In genomic region chr12:7016958-7017571, GRCh38 we compare ENCODE assay signal across 8 cellular contexts. TPM values are rescaled to one million over a fixed set of nuclear protein-coding genes. Genes with fewer than 3 reads are reported as not detected.
A peak's percentile ranks its signal among the peaks of the same experiment; 100 is the strongest.
DNase-seq lines count a peak whose midpoint lies in the region; ATAC-seq and TF ChIP-seq lines count a peak whose summit lies in the region.

No MANE protein-coding gene starts in this region.

- H3K4me1 ChIP-seq in hepatocyte (ENCODE audit: insufficient read depth), result peaks cover 17% of the 10 kb centered on the region

- DNase-seq in DMS 273 (lab: John Stamatoyannopoulos, UW; ENCODE audit: unreplicated experiment) (peak; percentile 6), DMS 273 treated with DMSO at 0.1 percent for 48 hours (lab: John Stamatoyannopoulos, UW) (no peak), hepatocyte (ENCODE audit: low spot score) (no peak), iPS-NIHi7 (ENCODE audit: extremely low spot score) (no peak), DMS153 treated with DMSO at 0.1 percent for 48 hours (lab: John Stamatoyannopoulos, UW; ENCODE audit: unreplicated experiment) (no peak)
- no peak for DNase-seq in stimulated activated naive B cell treated with anti-CD40 and anti-IgM and Interleukin-4, amounts not matched to agents 10 μg/mL and 1 μg/mL and 100 μg/mL, for 72 hours
- no peak for DNase-seq in activated CD4-positive, CD25-positive, alpha-beta regulatory T cell treated with anti-CD3 and anti-CD28 coated beads, Interleukin-2, amount 50 U/mL, for 72 hours

- peak overlapping the region; percentile 85 for H3K4me2 ChIP-seq in hepatocyte

- peak overlapping the region; percentile 58 for H3K4me3 ChIP-seq in hepatocyte

- no peak overlapping the region for H2AFZ ChIP-seq in hepatocyte

- H4K20me1 ChIP-seq in hepatocyte (ENCODE audit: insufficient read depth, poor library complexity, severe bottlenecking), result no peaks in the 10 kb centered on the region

- TF ChIP-seq CTCF in VCaP (conservative IDR thresholded peaks at IDR 0.05), result no peak
- TF ChIP-seq CTCF in hepatocyte (IDR thresholded peaks at IDR 0.05; ENCODE audit: poor library complexity), result no peak

- H3K27ac Mint-ChIP-seq in stimulated activated naive B cell treated with anti-CD40 and anti-IgM and Interleukin-4, amounts not matched to agents 10 μg/mL and 1 μg/mL and 100 μg/mL, for 72 hours, result peak overlapping the region; percentile 95

- no peaks in the 10 kb centered on the region for H3K9me3 ChIP-seq in hepatocyte (ENCODE audit: low read depth)

- no peak for ATAC-seq in stimulated activated naive B cell treated with anti-CD40 and anti-IgM and Interleukin-4, amounts not matched to agents 10 μg/mL and 1 μg/mL and 100 μg/mL, for 72 hours (replicated peaks)

- peaks cover 16 to 17% of the 10 kb centered on the region in 2 donors for H3K4me1 Mint-ChIP-seq in stimulated activated naive B cell treated with anti-CD40 and anti-IgM and Interleukin-4, amounts not matched to agents 10 μg/mL and 1 μg/mL and 100 μg/mL, for 72 hours

- H3K27ac ChIP-seq in VCaP (peak overlapping the region; percentile 90), hepatocyte (peak overlapping the region; percentile 90)

- no peaks in the 10 kb centered on the region for H3K27me3 ChIP-seq in hepatocyte

- peaks cover 15 to 22% of the 10 kb centered on the region in 2 donors for H3K36me3 Mint-ChIP-seq in stimulated activated naive B cell treated with anti-CD40 and anti-IgM and Interleukin-4, amounts not matched to agents 10 μg/mL and 1 μg/mL and 100 μg/mL, for 72 hours

- H3K79me2 ChIP-seq in hepatocyte, result peaks cover 50% of the 10 kb centered on the region

- no peaks in the 10 kb centered on the region for H3K9me3 Mint-ChIP-seq in stimulated activated naive B cell treated with anti-CD40 and anti-IgM and Interleukin-4, amounts not matched to agents 10 μg/mL and 1 μg/mL and 100 μg/mL, for 72 hours

- no peaks in the 10 kb centered on the region for H3K9me2 ChIP-seq in hepatocyte (replicated peaks; ENCODE audit: insufficient read depth)

- peak overlapping the region; percentile 84 to 93 for H3K4me3 Mint-ChIP-seq in stimulated activated naive B cell treated with anti-CD40 and anti-IgM and Interleukin-4, amounts not matched to agents 10 μg/mL and 1 μg/mL and 100 μg/mL, for 72 hours

- WGBS in hepatocyte (ENCODE audit: low lambda C conversion rate, missing lambda C conversion rate), result 47% methylated on average over 6 of the region's 6 CpGs

- H3K27me3 Mint-ChIP-seq in stimulated activated naive B cell treated with anti-CD40 and anti-IgM and Interleukin-4, amounts not matched to agents 10 μg/mL and 1 μg/mL and 100 μg/mL, for 72 hours, result no peaks in the 10 kb centered on the region

- no peaks in the 10 kb centered on the region for H3K36me3 ChIP-seq in hepatocyte (replicated peaks; ENCODE audit: insufficient read depth, low read depth)

RNA-seq across cellular contexts. Expression of gene LPCAT3, which starts 1.2 kb away (rescaled TPM):
- total RNA-seq in hepatocyte, result 76.9 and 78.6 TPM in 2 replicates
- polyA plus RNA-seq in hepatocyte, result 118 and 119 TPM in 2 replicates

RNA-seq across cellular contexts. Expression of gene C1S, which starts 43.5 kb away (rescaled TPM):
- total RNA-seq in hepatocyte, result 114 and 120 TPM in 2 replicates
- 130 and 143 TPM in 2 replicates for polyA plus RNA-seq in hepatocyte

RNA-seq across cellular contexts. Expression of gene EMG1, which starts 46.4 kb away (rescaled TPM):
- total RNA-seq in hepatocyte, result 24.3 and 26.8 TPM in 2 replicates
- polyA plus RNA-seq in hepatocyte, result 50.3 and 51.8 TPM in 2 replicates

RNA-seq across cellular contexts. Expression of gene PHB2, which starts 46.6 kb away (rescaled TPM):
- total RNA-seq in hepatocyte, result 186 and 197 TPM in 2 replicates
- 142 and 143 TPM in 2 replicates for polyA plus RNA-seq in hepatocyte
